In genomic region chr11:46121724-46122477, GRCh38 we compare ENCODE assay signal across 8 cellular contexts. TPM values are rescaled to one million over a fixed set of nuclear protein-coding genes. Genes with fewer than 3 reads are reported as not detected.
A peak's percentile ranks its signal among the peaks of the same experiment; 100 is the strongest.
DNase-seq lines count a peak whose midpoint lies in the region; ATAC-seq and TF ChIP-seq lines count a peak whose summit lies in the region.

No MANE protein-coding gene starts in this region.

- peak; percentile 24 for TF ChIP-seq RAD21 in neural cell (conservative IDR thresholded peaks at IDR 0.05)

- H3K27me3 ChIP-seq in DND-41 (ENCODE audit: insufficient read depth, low read length, poor library complexity) (no peaks in the 10 kb centered on the region), neural cell (ENCODE audit: insufficient read depth, low read depth, low read length) (no peaks in the 10 kb centered on the region)

- peaks cover 5% of the 10 kb centered on the region for H3F3A ChIP-seq in neural cell (ENCODE audit: insufficient read depth, low read length, poor library complexity, severe bottlenecking)

- no peaks in the 10 kb centered on the region for H3K36me3 ChIP-seq in DND-41 (ENCODE audit: insufficient read depth, low read length)
- H3K36me3 ChIP-seq in KOPT-K1 (ENCODE audit: insufficient read depth, low read length): no peaks in the 10 kb centered on the region
- no peaks in the 10 kb centered on the region for H3K36me3 ChIP-seq in neural cell (ENCODE audit: insufficient read depth, low read length)

- peaks cover 39% of the 10 kb centered on the region for H3K4me1 Mint-ChIP-seq in stimulated activated naive CD8-positive, alpha-beta T cell treated with anti-CD3 and anti-CD28 coated beads, Interleukin-15, amount 100 ng/mL, for 72 hours

- H3K27me3 Mint-ChIP-seq in stimulated activated naive CD8-positive, alpha-beta T cell treated with anti-CD3 and anti-CD28 coated beads, Interleukin-15, amount 100 ng/mL, for 72 hours: no peaks in the 10 kb centered on the region

- peak overlapping the region; percentile 89 to 96 for H3K4me3 Mint-ChIP-seq in stimulated activated naive CD8-positive, alpha-beta T cell treated with anti-CD3 and anti-CD28 coated beads, Interleukin-15, amount 100 ng/mL, for 72 hours

- peak overlapping the region; percentile 91 to 97 for H3K4me3 ChIP-seq in DND-41 (ENCODE audit: low read depth in 1 of 2, low read length in 2 of 2)
- peak overlapping the region; percentile 76 for H3K4me3 ChIP-seq in fibroblast of the aortic adventitia (ENCODE audit: low read depth, low read length)
- H3K4me3 ChIP-seq in neural cell (ENCODE audit: low read length): peak overlapping the region; percentile 77

- DNase-seq in DND-41: peak; percentile 84
- peak; percentile 83 for DNase-seq in RPMI8226
- peak; percentile 60 for DNase-seq in activated T-helper 9 cell treated with anti-CD3 and anti-CD28 coated beads, Interleukin-2, amount 50 U/mL, for 16 hours (ENCODE audit: low read depth)
- DNase-seq in fibroblast of the aortic adventitia (ENCODE audit: low read depth): peak; percentile 95
- DNase-seq in stimulated activated naive CD8-positive, alpha-beta T cell treated with anti-CD3 and anti-CD28 coated beads, Interleukin-15, amount 100 ng/mL, for 72 hours: peak; percentile 81 to 82

- H3K9ac ChIP-seq in DND-41 (ENCODE audit: low read depth, low read length): peak overlapping the region; percentile 88
- peak overlapping the region; percentile 80 for H3K9ac ChIP-seq in neural cell (ENCODE audit: low read length)

- H3K27ac Mint-ChIP-seq in stimulated activated naive CD8-positive, alpha-beta T cell treated with anti-CD3 and anti-CD28 coated beads, Interleukin-15, amount 100 ng/mL, for 72 hours: peak overlapping the region; percentile 38 to 89

- H3K4me2 ChIP-seq in DND-41 (ENCODE audit: insufficient read depth, low read length): peak overlapping the region; percentile 74
- peak overlapping the region; percentile 96 for H3K4me2 ChIP-seq in neural cell (ENCODE audit: low read length)

- H3K9me3 ChIP-seq in DND-41 (ENCODE audit: insufficient read depth, low read length, severe bottlenecking): no peaks in the 10 kb centered on the region
- no peaks in the 10 kb centered on the region for H3K9me3 ChIP-seq in KOPT-K1 (ENCODE audit: insufficient read depth, low read length, poor library complexity, severe bottlenecking)
- H3K9me3 ChIP-seq in neural cell (ENCODE audit: low read length): no peaks in the 10 kb centered on the region

- H3K27ac ChIP-seq in DND-41 (ENCODE audit: low read length) (peak overlapping the region; percentile 89), KOPT-K1 (ENCODE audit: low read depth, low read length, poor library complexity, severe bottlenecking) (peak overlapping the region; percentile 72), neural cell (ENCODE audit: low read length) (peak overlapping the region; percentile 91)

- H3K79me2 ChIP-seq in DND-41 (ENCODE audit: insufficient read depth, low read length): peaks cover 41% of the 10 kb centered on the region
- H3K79me2 ChIP-seq in neural cell (replicated peaks; ENCODE audit: insufficient read depth, low read length): peaks cover 25% of the 10 kb centered on the region

- peak; percentile 31 for TF ChIP-seq EP300 in neural cell (conservative IDR thresholded peaks at IDR 0.05; ENCODE audit: poor library complexity, severe bottlenecking)

- H2AFZ ChIP-seq in DND-41 (ENCODE audit: low read depth, low read length): peak overlapping the region; percentile 88
- H2AFZ ChIP-seq in neural cell (ENCODE audit: low read depth, low read length): peak overlapping the region; percentile 69

- H4K20me1 ChIP-seq in DND-41 (ENCODE audit: insufficient read depth, low read length): peaks cover 3% of the 10 kb centered on the region; the same call in 1 of the 2 replicates
- H4K20me1 ChIP-seq in neural cell (ENCODE audit: insufficient read depth): no peaks in the 10 kb centered on the region

- H3K4me1 ChIP-seq in DND-41 (ENCODE audit: insufficient read depth, low read length): peaks cover 39% of the 10 kb centered on the region

- H3K9me2 ChIP-seq in neural cell (ENCODE audit: insufficient read depth, low read length): no peaks in the 10 kb centered on the region

- H3K9me3 Mint-ChIP-seq in stimulated activated naive CD8-positive, alpha-beta T cell treated with anti-CD3 and anti-CD28 coated beads, Interleukin-15, amount 100 ng/mL, for 72 hours: no peaks in the 10 kb centered on the region

- ATAC-seq in DND-41 (ENCODE audit: insufficient read depth, low read depth) (peak; percentile 47), GM21786 (IDR thresholded peaks at IDR 0.05; ENCODE audit: unreplicated experiment) (peak; percentile 41)
- ATAC-seq in stimulated activated naive CD8-positive, alpha-beta T cell treated with anti-CD3 and anti-CD28 coated beads, Interleukin-15, amount 100 ng/mL, for 72 hours: peak; percentile 65

- no peak for TF ChIP-seq CTCF in DND-41 (IDR thresholded peaks at IDR 0.05; ENCODE audit: borderline replicate concordance, extremely low read depth, low read length, poor library complexity, severe bottlenecking)
- TF ChIP-seq CTCF in fibroblast of the aortic adventitia (IDR thresholded peaks at IDR 0.05; ENCODE audit: insufficient read depth, low read length): no peak
- no peak for TF ChIP-seq CTCF in neural cell (IDR thresholded peaks at IDR 0.05; ENCODE audit: poor library complexity, severe bottlenecking)

TF ChIP-seq in neural cell, 6 proteins besides CTCF, POLR2A, EP300 and RAD21:
- peak; percentile 70 for TF ChIP-seq MXI1 (conservative IDR thresholded peaks at IDR 0.05; ENCODE audit: poor library complexity, severe bottlenecking)
- peak; percentile 65 for TF ChIP-seq POLR2AphosphoS5 (IDR thresholded peaks at IDR 0.05)
- TF ChIP-seq EZH2 (IDR thresholded peaks at IDR 0.05; ENCODE audit: borderline replicate concordance, insufficient read depth, low read length, poor library complexity, severe bottlenecking): no peak
- TF ChIP-seq, protein P1, sequence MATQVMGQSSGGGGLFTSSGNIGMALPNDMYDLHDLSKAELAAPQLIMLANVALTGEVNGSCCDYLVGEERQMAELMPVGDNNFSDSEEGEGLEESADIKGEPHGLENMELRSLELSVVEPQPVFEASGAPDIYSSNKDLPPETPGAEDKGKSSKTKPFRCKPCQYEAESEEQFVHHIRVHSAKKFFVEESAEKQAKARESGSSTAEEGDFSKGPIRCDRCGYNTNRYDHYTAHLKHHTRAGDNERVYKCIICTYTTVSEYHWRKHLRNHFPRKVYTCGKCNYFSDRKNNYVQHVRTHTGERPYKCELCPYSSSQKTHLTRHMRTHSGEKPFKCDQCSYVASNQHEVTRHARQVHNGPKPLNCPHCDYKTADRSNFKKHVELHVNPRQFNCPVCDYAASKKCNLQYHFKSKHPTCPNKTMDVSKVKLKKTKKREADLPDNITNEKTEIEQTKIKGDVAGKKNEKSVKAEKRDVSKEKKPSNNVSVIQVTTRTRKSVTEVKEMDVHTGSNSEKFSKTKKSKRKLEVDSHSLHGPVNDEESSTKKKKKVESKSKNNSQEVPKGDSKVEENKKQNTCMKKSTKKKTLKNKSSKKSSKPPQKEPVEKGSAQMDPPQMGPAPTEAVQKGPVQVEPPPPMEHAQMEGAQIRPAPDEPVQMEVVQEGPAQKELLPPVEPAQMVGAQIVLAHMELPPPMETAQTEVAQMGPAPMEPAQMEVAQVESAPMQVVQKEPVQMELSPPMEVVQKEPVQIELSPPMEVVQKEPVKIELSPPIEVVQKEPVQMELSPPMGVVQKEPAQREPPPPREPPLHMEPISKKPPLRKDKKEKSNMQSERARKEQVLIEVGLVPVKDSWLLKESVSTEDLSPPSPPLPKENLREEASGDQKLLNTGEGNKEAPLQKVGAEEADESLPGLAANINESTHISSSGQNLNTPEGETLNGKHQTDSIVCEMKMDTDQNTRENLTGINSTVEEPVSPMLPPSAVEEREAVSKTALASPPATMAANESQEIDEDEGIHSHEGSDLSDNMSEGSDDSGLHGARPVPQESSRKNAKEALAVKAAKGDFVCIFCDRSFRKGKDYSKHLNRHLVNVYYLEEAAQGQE (IDR thresholded peaks at IDR 0.05; ENCODE audit: borderline replicate concordance): no peak
- TF ChIP-seq SMC3 (conservative IDR thresholded peaks at IDR 0.05; ENCODE audit: poor library complexity): peak; percentile 34
- TF ChIP-seq TAF1 (IDR thresholded peaks at IDR 0.05; ENCODE audit: low read depth): peak; percentile 55

RNA-seq across cellular contexts. Expression of gene PHF21A, which starts 0.6 kb away (rescaled TPM):
- total RNA-seq in fibroblast of the aortic adventitia (ENCODE audit: low replicate concordance): 22.5 and 24.0 TPM in 2 replicates
- polyA plus RNA-seq in neural cell: 18.9 and 31.7 TPM in 2 replicates
- polyA minus RNA-seq in neural cell: 54.3 and 71.3 TPM in 2 replicates

Comparison
In these comparisons a context has a peak if more than half of its experiments do, and no peak if none do; other contexts are left out.
1. Peak in every context shown above with its lines: DNase-seq, ATAC-seq, H3K4me3 ChIP-seq and H3K27ac ChIP-seq.